ENCODE assay signal across 24 cellular contexts in the genomic region with DNA sequence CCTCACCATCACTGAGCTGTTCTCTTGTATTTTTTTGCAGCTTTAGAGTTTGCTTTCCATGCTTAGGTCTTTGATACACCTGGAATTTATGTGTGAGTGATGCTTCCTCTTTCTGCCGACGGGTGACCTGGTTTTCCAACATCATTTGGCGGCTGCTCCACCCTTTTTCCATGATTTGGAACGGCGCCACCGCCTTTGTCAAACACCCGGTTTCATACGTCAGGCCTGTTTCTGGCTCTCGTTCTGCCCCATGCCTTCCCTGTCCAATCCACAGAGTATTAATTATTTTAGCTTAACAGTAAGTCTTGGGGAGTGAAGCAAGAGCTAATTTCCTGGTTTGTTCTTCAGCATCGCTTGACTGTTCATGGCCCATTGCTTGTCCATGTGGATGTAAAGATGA. TPM values are rescaled to one million over a fixed set of nuclear protein-coding genes. Genes with fewer than 3 reads are reported as not detected.
"Had no signal": no experiment of that assay in that cellular context is flagged by ENCODE, and none has a peak within 500 bp of the region (broad histone marks: within the 10 kb centered on the region; RNA-seq: fewer than 3 reads in every experiment).

No MANE protein-coding gene starts in this region.

- H3K4me3 Mint-ChIP-seq: effector memory CD8-positive, alpha-beta T cell; immature natural killer cell; naive thymus-derived CD8-positive, alpha-beta T cell; nephron progenitor cell; stimulated activated effector memory CD8-positive, alpha-beta T cell treated with anti-CD3 and anti-CD28 coated beads, Interleukin-12 subunit alpha, Interleukin-12 subunit beta, amount 100 ng/mL, for 72 hours; type B pancreatic cell had no signal

- H3K9me3 Mint-ChIP-seq: effector memory CD8-positive, alpha-beta T cell; immature natural killer cell; nephron progenitor cell; stimulated activated effector memory CD8-positive, alpha-beta T cell treated with anti-CD3 and anti-CD28 coated beads, Interleukin-12 subunit alpha, Interleukin-12 subunit beta, amount 100 ng/mL, for 72 hours; type B pancreatic cell had no signal

- H3K27ac ChIP-seq: esophagus squamous epithelium, lower lobe of right lung, prostate gland, sigmoid colon, testis, tibial artery had no signal

- H3K4me1 ChIP-seq: esophagus squamous epithelium, lower lobe of right lung, prostate gland, sigmoid colon, testis, tibial artery had no signal

- DNase-seq: cortex of kidney; effector memory CD8-positive, alpha-beta T cell; erythroblast; esophagus squamous epithelium; foreskin melanocyte; hypothalamus; immature natural killer cell; left ventricle myocardium superior; lower lobe of right lung; naive thymus-derived CD8-positive, alpha-beta T cell; nephron progenitor cell; nucleus accumbens; right cardiac atrium; sigmoid colon; stimulated activated CD4-positive, alpha-beta T cell treated with anti-CD3 and anti-CD28 coated beads, Interleukin-2, amount 100 ng/mL, for 24 hours; stimulated activated CD4-positive, alpha-beta T cell treated with anti-CD3 and anti-CD28 coated beads, Interleukin-4, amount 100 ng/mL, for 24 hours; stimulated activated naive CD8-positive, alpha-beta T cell treated with anti-CD3 and anti-CD28 coated beads, Interleukin-15, Interleukin-2, amounts not matched to agents 100 U/mL and 50 U/mL, for 24 hours; testis; tibial artery had no signal

- H3K27ac Mint-ChIP-seq: effector memory CD8-positive, alpha-beta T cell; immature natural killer cell; naive thymus-derived CD8-positive, alpha-beta T cell; nephron progenitor cell; stimulated activated effector memory CD8-positive, alpha-beta T cell treated with anti-CD3 and anti-CD28 coated beads, Interleukin-12 subunit alpha, Interleukin-12 subunit beta, amount 100 ng/mL, for 72 hours; type B pancreatic cell had no signal

- H3K4me1 Mint-ChIP-seq: immature natural killer cell; naive thymus-derived CD8-positive, alpha-beta T cell; nephron progenitor cell; stimulated activated effector memory CD8-positive, alpha-beta T cell treated with anti-CD3 and anti-CD28 coated beads, Interleukin-12 subunit alpha, Interleukin-12 subunit beta, amount 100 ng/mL, for 72 hours had no signal

- H3K36me3 Mint-ChIP-seq: immature natural killer cell; stimulated activated effector memory CD8-positive, alpha-beta T cell treated with anti-CD3 and anti-CD28 coated beads, Interleukin-12 subunit alpha, Interleukin-12 subunit beta, amount 100 ng/mL, for 72 hours; type B pancreatic cell had no signal

- H3K27me3 ChIP-seq: testis had no signal

- H3K9me3 ChIP-seq: esophagus squamous epithelium, lower lobe of right lung, prostate gland, sigmoid colon, testis, tibial artery had no signal

RNA-seq across cellular contexts. Expression of a gene that starts 30.2 kb away (rescaled TPM):
- total RNA-seq: esophagus squamous epithelium; mesenteric fat pad; myocyte; naive thymus-derived CD8-positive, alpha-beta T cell had no signal
